In the genomic region with DNA sequence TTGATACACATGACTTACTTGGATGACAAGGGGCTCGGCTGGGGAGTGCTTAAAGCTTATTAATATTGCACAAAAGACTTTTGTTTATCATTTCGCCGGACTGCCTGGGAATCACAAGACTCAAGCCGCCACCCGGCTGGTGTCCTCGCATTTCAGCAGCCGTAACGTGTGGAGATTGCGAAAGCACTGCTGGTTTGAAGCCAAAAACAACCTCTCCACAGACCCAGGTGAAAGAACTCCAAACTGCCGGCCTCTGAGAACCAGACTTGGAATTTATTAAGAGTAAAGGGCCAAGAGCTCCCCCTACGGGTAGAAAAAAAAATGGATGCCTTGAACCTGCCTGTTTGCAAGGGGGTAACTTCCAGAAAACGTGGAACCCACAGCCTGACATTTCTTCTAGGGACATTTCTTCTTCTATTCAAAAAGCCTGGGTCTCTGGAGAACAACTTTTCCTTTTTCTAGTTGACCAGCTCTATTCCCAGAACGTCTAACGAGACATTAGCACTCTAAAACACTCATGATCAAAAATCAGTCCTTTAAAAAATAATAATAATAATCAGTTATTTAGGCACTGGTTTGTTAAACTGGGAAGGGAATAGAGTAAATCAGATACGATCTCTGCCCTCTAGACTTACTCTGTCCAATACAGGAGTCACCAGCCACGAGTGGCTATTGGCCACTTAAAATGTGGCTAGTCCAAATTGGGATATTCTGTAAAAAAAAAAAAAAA, we compare ENCODE assay signal across 8 cellular contexts.
DNase-seq lines count a peak whose midpoint lies in the region; ATAC-seq lines count a peak whose summit lies in the region.

No MANE protein-coding gene starts in this region.

- no peaks in the 10 kb centered on the region for H3K9me3 Mint-ChIP-seq in activated T-cell treated with anti-CD3 and anti-CD28 coated beads, Interleukin-2, amount 50 U/mL, for 24 hours
- no peaks in the 10 kb centered on the region for H3K9me3 Mint-ChIP-seq in activated T-helper 17 cell treated with anti-CD3 and anti-CD28 coated beads, Interleukin-2, amount 50 U/mL, for 72 hours

- H3K27ac Mint-ChIP-seq in activated T-cell treated with anti-CD3 and anti-CD28 coated beads, Interleukin-2, amount 50 U/mL, for 24 hours, result no peak overlapping the region
- H3K27ac Mint-ChIP-seq in activated T-helper 17 cell treated with anti-CD3 and anti-CD28 coated beads, Interleukin-2, amount 50 U/mL, for 72 hours, result no peak overlapping the region

- peak; percentile 64 for ATAC-seq in HG03565 (IDR thresholded peaks at IDR 0.05; ENCODE audit: unreplicated experiment)
- no peak for ATAC-seq in activated T-helper 17 cell treated with anti-CD3 and anti-CD28 coated beads, Interleukin-2, amount 50 U/mL, for 72 hours (replicated peaks)

- peaks cover 22% of the 10 kb centered on the region for H3K27me3 Mint-ChIP-seq in activated T-cell treated with anti-CD3 and anti-CD28 coated beads, Interleukin-2, amount 50 U/mL, for 24 hours
- peaks cover 26% of the 10 kb centered on the region for H3K27me3 Mint-ChIP-seq in activated T-helper 17 cell treated with anti-CD3 and anti-CD28 coated beads, Interleukin-2, amount 50 U/mL, for 72 hours

- H3K4me1 Mint-ChIP-seq in activated T-cell treated with anti-CD3 and anti-CD28 coated beads, Interleukin-2, amount 50 U/mL, for 24 hours (ENCODE audit: low read depth), result no peaks in the 10 kb centered on the region
- H3K4me1 Mint-ChIP-seq in activated T-helper 17 cell treated with anti-CD3 and anti-CD28 coated beads, Interleukin-2, amount 50 U/mL, for 72 hours, result no peaks in the 10 kb centered on the region

- DNase-seq in GM04503 (ENCODE audit: low read depth) (peak; percentile 40), NCI-H524 treated with DMSO at 0.1 percent for 48 hours (lab: John Stamatoyannopoulos, UW) (peak; percentile 61), germinal center (ENCODE audit: low spot score) (peak; percentile 59), nucleus accumbens (lab: John Stamatoyannopoulos, UW) (peak in 50 of 56 donors; percentile 4 to 78 (median 24)), activated gamma-delta T cell (lab: John Stamatoyannopoulos, UW) (no peak)
- DNase-seq in activated T-cell treated with anti-CD3 and anti-CD28 coated beads, Interleukin-2, amount 50 U/mL, for 24 hours, result peak; percentile 29

- H3K4me3 Mint-ChIP-seq in activated T-cell treated with anti-CD3 and anti-CD28 coated beads, Interleukin-2, amount 50 U/mL, for 24 hours, result no peak overlapping the region
- no peak overlapping the region for H3K4me3 Mint-ChIP-seq in activated T-helper 17 cell treated with anti-CD3 and anti-CD28 coated beads, Interleukin-2, amount 50 U/mL, for 72 hours

- no peaks in the 10 kb centered on the region for H3K36me3 Mint-ChIP-seq in activated T-cell treated with anti-CD3 and anti-CD28 coated beads, Interleukin-2, amount 50 U/mL, for 24 hours (ENCODE audit: low read depth)
- no peaks in the 10 kb centered on the region for H3K36me3 Mint-ChIP-seq in activated T-helper 17 cell treated with anti-CD3 and anti-CD28 coated beads, Interleukin-2, amount 50 U/mL, for 72 hours (ENCODE audit: low read depth)
